Comparison of ENCODE assay signal across 16 cellular contexts in genomic region chr15:99481831-99482230, GRCh38.
"Had no signal": no experiment of that assay in that cellular context is flagged by ENCODE, and none has a peak within 500 bp of the region (broad histone marks: within the 10 kb centered on the region; RNA-seq: fewer than 3 reads in every experiment).

No MANE protein-coding gene starts in this region.

- H3K9me3 Mint-ChIP-seq: activated CD4-positive, alpha-beta memory T cell treated with anti-CD3 and anti-CD28 coated beads for 36 hours; activated naive CD4-positive, alpha-beta T cell treated with anti-CD3 and anti-CD28 coated beads, Interleukin-2, amount 50 U/mL, for 24 hours; naive B cell had no signal

- H3K79me2 ChIP-seq: parathyroid adenoma had no signal

- H3K36me3 ChIP-seq: colonic mucosa, esophagus squamous epithelium, left lung, SJCRH30, transverse colon had no signal

- H3K27ac ChIP-seq: body of pancreas, colonic mucosa, esophagus squamous epithelium, left lung, parathyroid adenoma, SJCRH30, transverse colon had no signal

- H3K27ac Mint-ChIP-seq: activated CD4-positive, alpha-beta memory T cell treated with anti-CD3 and anti-CD28 coated beads for 36 hours; activated naive CD4-positive, alpha-beta T cell treated with anti-CD3 and anti-CD28 coated beads, Interleukin-2, amount 50 U/mL, for 24 hours had no signal

- ATAC-seq: body of pancreas, left lung had no signal

- H3K36me3 Mint-ChIP-seq: activated CD4-positive, alpha-beta memory T cell treated with anti-CD3 and anti-CD28 coated beads for 36 hours; activated naive CD4-positive, alpha-beta T cell treated with anti-CD3 and anti-CD28 coated beads, Interleukin-2, amount 50 U/mL, for 24 hours; naive B cell had no signal

- H3K9me3 ChIP-seq: body of pancreas, colonic mucosa, esophagus squamous epithelium, left lung, SJCRH30, transverse colon had no signal

- H3K27me3 Mint-ChIP-seq: activated naive CD4-positive, alpha-beta T cell treated with anti-CD3 and anti-CD28 coated beads, Interleukin-2, amount 50 U/mL, for 24 hours; naive B cell had no signal

- DNase-seq: activated CD4-positive, alpha-beta memory T cell treated with anti-CD3 and anti-CD28 coated beads for 36 hours; activated CD4-positive, alpha-beta T cell treated with anti-CD3 and anti-CD28 coated beads for 1 hour; amniotic stem cell; body of pancreas; colonic mucosa; esophagus squamous epithelium; hippocampal formation; kidney; left lung; mammary epithelial cell; naive B cell; SJCRH30; stimulated activated CD4-positive, alpha-beta T cell treated with anti-CD3 and anti-CD28 coated beads, Interleukin-1b, Interleukin-23, amount 100 ng/mL, for 48 hours; transverse colon had no signal

- H3K4me3 ChIP-seq: body of pancreas, colonic mucosa, esophagus squamous epithelium, left lung, SJCRH30, transverse colon had no signal

- H3K4me3 Mint-ChIP-seq: activated CD4-positive, alpha-beta memory T cell treated with anti-CD3 and anti-CD28 coated beads for 36 hours; activated naive CD4-positive, alpha-beta T cell treated with anti-CD3 and anti-CD28 coated beads, Interleukin-2, amount 50 U/mL, for 24 hours; naive B cell had no signal

- H2AFZ ChIP-seq: parathyroid adenoma had no signal

- H3K9ac ChIP-seq: parathyroid adenoma had no signal

- H3K27me3 ChIP-seq: body of pancreas, colonic mucosa, esophagus squamous epithelium, SJCRH30, transverse colon had no signal

- H3K4me1 ChIP-seq: parathyroid adenoma had no signal
